In genomic region chr20:34250005-34250404, GRCh38 we compare ENCODE assay signal across 1 cellular context.
TF ChIP-seq lines count a peak whose summit lies in the region.

No MANE protein-coding gene starts in this region.

TF ChIP-seq in HepG2, 621 proteins besides CTCF, POLR2A, EP300 and RAD21:
- TF ChIP-seq MYPOP (CRISPR knock-in tag; IDR thresholded peaks at IDR 0.05): 0 out of 2 replicates have a peak, but pooled peaks have one; percentile 21
- TF ChIP-seq KLF6 (CRISPR knock-in tag; IDR thresholded peaks at IDR 0.05): no peak
- TF ChIP-seq CBFB (CRISPR knock-in tag; IDR thresholded peaks at IDR 0.05): no peak
- no peak for TF ChIP-seq MYC (CRISPR knock-in tag; IDR thresholded peaks at IDR 0.05; ENCODE audit: borderline replicate concordance)
